Comparison of ENCODE assay signal across 23 cellular contexts in genomic region chr3:132488136-132488535, GRCh38.
"Had no signal": no experiment of that assay in that cellular context is flagged by ENCODE, and none has a peak within 500 bp of the region (broad histone marks: within the 10 kb centered on the region; RNA-seq: fewer than 3 reads in every experiment).

No MANE protein-coding gene starts in this region.

- H3K4me1 ChIP-seq: esophagus squamous epithelium, psoas muscle, stomach had no signal

- H3K9me3 ChIP-seq: esophagus squamous epithelium, psoas muscle, stomach, thoracic aorta had no signal

- H3K27ac ChIP-seq: epithelial cell of prostate, esophagus squamous epithelium, hepatocyte, psoas muscle, stomach, thoracic aorta had no signal

- ATAC-seq: left cardiac atrium; left ventricle myocardium superior; naive thymus-derived CD4-positive, alpha-beta T cell; psoas muscle; sciatic nerve had no signal

- H3K27me3 Mint-ChIP-seq: naive thymus-derived CD4-positive, alpha-beta T cell had no signal

- H3K4me3 Mint-ChIP-seq: naive thymus-derived CD4-positive, alpha-beta T cell; nephron progenitor cell had no signal

- FAIRE-seq: endometrium had no signal

- DNase-seq: effector memory CD4-positive, alpha-beta T cell; esophagus squamous epithelium; foreskin fibroblast; kidney; left cardiac atrium; left ventricle myocardium superior; mesenchymal stem cell; midbrain; naive thymus-derived CD4-positive, alpha-beta T cell; nephron progenitor cell; psoas muscle; stimulated activated CD4-positive, alpha-beta T cell treated with anti-CD3 and anti-CD28 coated beads, Interleukin-2, amount 100 ng/mL, for 24 hours; stimulated activated CD4-positive, alpha-beta T cell treated with anti-CD3 and anti-CD28 coated beads, Interleukin-4, amount 100 ng/mL, for 4 hours; stimulated activated naive CD4-positive, alpha-beta T cell; stomach; substantia nigra; trophoblast cell had no signal

- H3K9me3 Mint-ChIP-seq: naive thymus-derived CD4-positive, alpha-beta T cell; nephron progenitor cell had no signal

- H3K27me3 ChIP-seq: esophagus squamous epithelium, hepatocyte, stomach had no signal

- H3K4me1 Mint-ChIP-seq: nephron progenitor cell had no signal

- H3K4me3 ChIP-seq: esophagus squamous epithelium, hepatocyte, lung, psoas muscle, stomach, thoracic aorta had no signal

- H3K27ac Mint-ChIP-seq: naive thymus-derived CD4-positive, alpha-beta T cell; nephron progenitor cell had no signal
